In genomic region chr5:175059687-175060194, GRCh38 we compare ENCODE assay signal across 8 cellular contexts.
DNase-seq lines count a peak whose midpoint lies in the region; ATAC-seq and TF ChIP-seq lines count a peak whose summit lies in the region.
"Had no signal": no experiment of that assay in that cellular context is flagged by ENCODE, and none has a peak within 500 bp of the region (broad histone marks: within the 10 kb centered on the region; RNA-seq: fewer than 3 reads in every experiment).

No MANE protein-coding gene starts in this region.

- H3K27ac Mint-ChIP-seq in endodermal cell (no peak overlapping the region), neural progenitor cell (peak overlapping the region; percentile 89)

- H3K4me3 Mint-ChIP-seq in endodermal cell (peak overlapping the region; percentile 30), neural progenitor cell (peak overlapping the region; percentile 78)

- H3K4me2 ChIP-seq in neural progenitor cell: peak overlapping the region; percentile 67

- H3K4me3 ChIP-seq in NT2/D1 (ENCODE audit: insufficient read length, low read depth) (peak overlapping the region; percentile 33), endodermal cell (ENCODE audit: low read length) (peak overlapping the region; percentile 31), neural progenitor cell (peak overlapping the region; percentile 19)

- no peaks in the 10 kb centered on the region for H3K36me3 Mint-ChIP-seq in endodermal cell (ENCODE audit: low read depth)
- no peaks in the 10 kb centered on the region for H3K36me3 Mint-ChIP-seq in neural progenitor cell

- H3K27me3 ChIP-seq in NT2/D1 (ENCODE audit: insufficient read depth, insufficient read length): no peaks in the 10 kb centered on the region
- peaks cover 15% of the 10 kb centered on the region for H3K27me3 ChIP-seq in endodermal cell (ENCODE audit: control insufficient read depth, insufficient read depth, low read length, poor library complexity, severe bottlenecking)
- peaks cover 10% of the 10 kb centered on the region for H3K27me3 ChIP-seq in neural progenitor cell
- H3K27me3 ChIP-seq: Peyer's patch had no signal

- no peaks in the 10 kb centered on the region for H3K4me1 ChIP-seq in NT2/D1 (ENCODE audit: insufficient read depth, insufficient read length)
- H3K4me1 ChIP-seq in endodermal cell (ENCODE audit: control insufficient read depth, insufficient read depth, low read length): no peaks in the 10 kb centered on the region
- peaks cover 7% of the 10 kb centered on the region for H3K4me1 ChIP-seq in neural progenitor cell

- H3K9ac ChIP-seq in NT2/D1 (ENCODE audit: insufficient read length, low read depth) (peak overlapping the region; percentile 42), endodermal cell (ENCODE audit: extremely low read depth, low read length, poor library complexity, severe bottlenecking) (no peak overlapping the region), neural progenitor cell (no peak overlapping the region)

- H3K27ac ChIP-seq in endodermal cell (ENCODE audit: low read depth, low read length) (peak overlapping the region; percentile 60), neural progenitor cell (no peak overlapping the region)
- H3K27ac ChIP-seq: Peyer's patch had no signal

- DNase-seq in GM20000 (ENCODE audit: low spot score) (peak; percentile 6), NT2/D1 (ENCODE audit: low read depth, low spot score) (peak; percentile 54), endodermal cell (peak; percentile 92), neural progenitor cell (ENCODE audit: low spot score) (peak; percentile 90), HK-2 (ENCODE audit: unreplicated experiment) (no peak), dermis blood vessel endothelial cell (no peak)

- H2AFZ ChIP-seq in neural progenitor cell (replicated peaks): peak overlapping the region; percentile 69

- no peaks in the 10 kb centered on the region for H3K9me3 Mint-ChIP-seq in endodermal cell
- no peaks in the 10 kb centered on the region for H3K9me3 Mint-ChIP-seq in neural progenitor cell

- H3K9me3 ChIP-seq in NT2/D1 (ENCODE audit: insufficient read depth, low read length) (no peaks in the 10 kb centered on the region), endodermal cell (ENCODE audit: control insufficient read depth, low read length) (no peaks in the 10 kb centered on the region), neural progenitor cell (ENCODE audit: low read depth) (no peaks in the 10 kb centered on the region)
- H3K9me3 ChIP-seq: Peyer's patch had no signal

- H3K27me3 Mint-ChIP-seq in endodermal cell (ENCODE audit: insufficient read depth): peaks cover 19% of the 10 kb centered on the region
- peaks cover 3% of the 10 kb centered on the region for H3K27me3 Mint-ChIP-seq in neural progenitor cell (ENCODE audit: insufficient read depth, low read depth)

- TF ChIP-seq CTCF in GM20000 (IDR thresholded peaks at IDR 0.05; ENCODE audit: extremely low read depth, missing control alignments) (no peak), endodermal cell (conservative IDR thresholded peaks at IDR 0.05) (peak; percentile 78), neural progenitor cell (IDR thresholded peaks at IDR 0.05) (peak; percentile 48)

- ATAC-seq in GM18502 (IDR thresholded peaks at IDR 0.05; ENCODE audit: poor library complexity, unreplicated experiment): no peak

- no peaks in the 10 kb centered on the region for H3K79me2 ChIP-seq in neural progenitor cell (ENCODE audit: low read depth)

- H3K36me3 ChIP-seq in NT2/D1 (ENCODE audit: insufficient read depth, insufficient read length, low read length) (no peaks in the 10 kb centered on the region), endodermal cell (ENCODE audit: control insufficient read depth, insufficient read depth, low read length) (no peaks in the 10 kb centered on the region), neural progenitor cell (no peaks in the 10 kb centered on the region)
- H3K36me3 ChIP-seq: Peyer's patch had no signal

- H3K4me1 Mint-ChIP-seq in endodermal cell: peaks cover 3% of the 10 kb centered on the region
- H3K4me1 Mint-ChIP-seq in neural progenitor cell: peaks cover 23% of the 10 kb centered on the region

- H4K20me1 ChIP-seq in neural progenitor cell (ENCODE audit: low read depth): no peaks in the 10 kb centered on the region

- H3F3A ChIP-seq in neural progenitor cell (ENCODE audit: low read depth): no peaks in the 10 kb centered on the region

- WGBS in endodermal cell (ENCODE audit: insufficient coverage in 1 of 2, insufficient read length in 1 of 2), 2 experiments: 3 to 12% methylated on average over 5 to 22 of the region's 22 CpGs

Comparison
In these comparisons a context has a peak if more than half of its experiments do, and no peak if none do; other contexts are left out.
1. DNase-seq: peak in GM20000 (single experiment), NT2/D1 (single experiment), endodermal cell (single experiment) and neural progenitor cell (single experiment); none in HK-2 (single experiment) and dermis blood vessel endothelial cell (single experiment).
2. Peak in every context shown above with its lines, with median percentiles within 50 percentile points of each other: H3K4me3 ChIP-seq.